In the genomic region with DNA sequence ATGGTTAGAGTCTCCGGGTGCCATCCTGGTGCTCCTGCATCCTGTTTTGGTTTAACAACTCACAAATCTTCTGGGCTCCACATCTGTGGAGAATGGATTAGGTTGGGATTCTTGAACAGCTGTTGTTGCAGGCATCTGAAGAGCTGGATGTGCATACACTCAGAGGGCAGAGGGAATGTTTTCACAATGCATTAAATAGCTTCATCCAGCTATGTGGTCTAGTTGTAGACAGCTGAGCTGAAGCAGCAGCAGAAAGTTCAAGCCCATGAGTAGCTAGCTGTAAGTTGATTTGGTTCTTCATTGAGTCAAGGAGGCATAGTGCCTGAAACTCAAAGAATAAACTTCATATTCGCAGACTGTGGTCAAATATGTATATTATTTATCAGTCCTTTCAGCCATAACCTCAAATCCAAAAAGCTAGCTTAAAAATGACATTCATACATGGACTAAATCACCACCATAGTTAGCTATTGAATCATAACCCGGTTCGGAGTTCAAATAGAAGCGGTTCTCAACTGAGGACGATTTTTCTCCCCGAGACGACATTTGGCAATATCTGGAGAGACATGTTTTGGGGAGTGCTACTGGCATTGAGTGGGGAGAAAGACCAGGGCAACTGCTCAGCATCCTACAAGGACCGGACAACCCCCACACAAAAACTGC, we compare ENCODE assay signal across 8 cellular contexts. TPM values are rescaled to one million over a fixed set of nuclear protein-coding genes. Genes with fewer than 3 reads are reported as not detected.
DNase-seq lines count a peak whose midpoint lies in the region; ATAC-seq and TF ChIP-seq lines count a peak whose summit lies in the region.

No MANE protein-coding gene starts in this region.

- peak overlapping the region; percentile 54; the same call in 1 of the 2 replicates for H3K56ac ChIP-seq in IMR-90 (ENCODE audit: extremely low read depth, insufficient read depth, low read length)

- H3K9ac ChIP-seq in IMR-90 (ENCODE audit: low read depth, low read length) = peak overlapping the region; percentile 25

- H3K27me3 ChIP-seq in BE2C (no peaks in the 10 kb centered on the region), IMR-90 (ENCODE audit: control insufficient read depth, insufficient read depth, low read length) (no peaks in the 10 kb centered on the region), breast epithelium (no peaks in the 10 kb centered on the region)

- H2BK120ac ChIP-seq in IMR-90 (ENCODE audit: low read depth, low read length) = peak overlapping the region; percentile 100

- H3K9me3 ChIP-seq in BE2C = no peaks in the 10 kb centered on the region
- H3K9me3 ChIP-seq in IMR-90 (ENCODE audit: control insufficient read depth, insufficient read depth, low read length) = no peaks in the 10 kb centered on the region
- H3K9me3 ChIP-seq in breast epithelium = no peaks in the 10 kb centered on the region

- no peak for TF ChIP-seq CTCF in BE2C (IDR thresholded peaks at IDR 0.05; ENCODE audit: low read depth, low read length)
- TF ChIP-seq CTCF in IMR-90 (conservative IDR thresholded peaks at IDR 0.05; ENCODE audit: low read depth, low read length) = no peak
- no peak for TF ChIP-seq CTCF in breast epithelium (IDR thresholded peaks at IDR 0.05)
- no peak for TF ChIP-seq CTCF in GM10266 (IDR thresholded peaks at IDR 0.05; ENCODE audit: control insufficient read depth, insufficient read depth, low read depth, missing control alignments)

- H3K4me1 Mint-ChIP-seq in naive B cell = peaks cover 46 to 77% (median 56%) of the 10 kb centered on the region in 3 donors

- peaks cover 11% of the 10 kb centered on the region for H3K9me1 ChIP-seq in IMR-90 (ENCODE audit: insufficient read depth, low read length)

- H2BK5ac ChIP-seq in IMR-90 (ENCODE audit: low read depth, low read length, poor library complexity, severe bottlenecking) = peak overlapping the region; percentile 99

- peaks cover 17 to 50% of the 10 kb centered on the region in 2 experiments; a peak in 3 of 4 replicates for H3K79me1 ChIP-seq in IMR-90 (ENCODE audit: low read depth in 1 of 2, low read length in 2 of 2)

- peak overlapping the region; percentile 99 for H3K4ac ChIP-seq in IMR-90 (ENCODE audit: low read depth, low read length)

- peak overlapping the region; percentile 64 for H3K4me2 ChIP-seq in IMR-90 (ENCODE audit: low read depth, low read length)

- peak overlapping the region; percentile 91 to 99 (median 96) for H3K4me3 Mint-ChIP-seq in naive B cell

- H4K91ac ChIP-seq in IMR-90 (ENCODE audit: insufficient read depth, low read depth, low read length) = peak overlapping the region; percentile 99

- peak overlapping the region; percentile 45 for H3K18ac ChIP-seq in IMR-90 (ENCODE audit: low read depth, low read length)

- peak overlapping the region; percentile 99; the same call in 1 of the 2 replicates for H2BK20ac ChIP-seq in IMR-90 (ENCODE audit: low read depth, low read length)

- intact Hi-C loops in IMR-90 (cut with micrococcal nuclease) = loop anchor here (5.0 kb wide), 2 partner anchors 51 to 66 kb away; no protein-coding TSS in a partner anchor
- intact Hi-C loops in breast epithelium (cut with DNase I; ENCODE audit: low total_unique reads) = no loop called here

- H4K5ac ChIP-seq in IMR-90 (ENCODE audit: low read depth, low read length) = peak overlapping the region; percentile 58

- peak overlapping the region; percentile 96 for H2AFZ ChIP-seq in IMR-90 (replicated peaks; ENCODE audit: low read length, poor library complexity)

- no peak for TF ChIP-seq POLR2A in IMR-90 (IDR thresholded peaks at IDR 0.05; ENCODE audit: low read depth, low read length)
- TF ChIP-seq POLR2A in breast epithelium (IDR thresholded peaks at IDR 0.05) = no peak

- H2AK9ac ChIP-seq in IMR-90 (replicated peaks; ENCODE audit: low read depth, low read length, poor library complexity) = peak overlapping the region; percentile 66

- H3K23ac ChIP-seq in IMR-90 (ENCODE audit: low read depth, low read length) = peak overlapping the region; percentile 61

- dilution Hi-C loops in IMR-90 (cut with HindIII; ENCODE audit: low sequenced_read_pairs, unreplicated experiment) = no loop called here

- no peak for ATAC-seq in IMR-90 (ENCODE audit: low read depth)
- no peak for ATAC-seq in naive B cell (ENCODE audit: low read depth in 2 of 2)

- peak overlapping the region; percentile 55 for H3K4me3 ChIP-seq in BE2C (ENCODE audit: low read depth, low read length)
- peak overlapping the region; percentile 64 for H3K4me3 ChIP-seq in IMR-90 (ENCODE audit: insufficient read depth, low read depth, low read length)
- H3K4me3 ChIP-seq in breast epithelium = peak overlapping the region; percentile 96 to 99 (median 99)

- DNase-seq in BE2C (no peak), IMR-90 (peak; percentile 50), breast epithelium (ENCODE audit: low spot score in 2 of 2) (no peak), naive B cell (no peak), nucleus accumbens (lab: John Stamatoyannopoulos, UW) (no peak), NCI-H1694 (lab: John Stamatoyannopoulos, UW) (no peak), GM10266 (ENCODE audit: extremely low spot score) (no peak), NCI-H2107 (lab: John Stamatoyannopoulos, UW) (no peak)

- H3K4me1 ChIP-seq in BE2C (no peaks in the 10 kb centered on the region), IMR-90 (ENCODE audit: control insufficient read depth, insufficient read depth, low read length) (peaks cover 14% of the 10 kb centered on the region), breast epithelium (peaks cover 0 to 14% of the 10 kb centered on the region in 2 donors)

- CTCF ChIA-PET in IMR-90 (lab: Yijun Ruan, JAX) = no interaction called here

- WGBS in IMR-90 (ENCODE audit: extremely low coverage in 2 of 2, insufficient read length in 1 of 2), 2 experiments = no CpG with 5 or more reads among the region's 9 CpGs

- no peaks in the 10 kb centered on the region for H3K9me3 Mint-ChIP-seq in naive B cell

- H4K8ac ChIP-seq in IMR-90 (ENCODE audit: low read depth in 2 of 2, low read length in 2 of 2) = peak overlapping the region; percentile 44 to 93

- peaks cover 36% of the 10 kb centered on the region for H4K20me1 ChIP-seq in IMR-90 (ENCODE audit: insufficient read depth, low read length)

- H3K36me3 Mint-ChIP-seq in naive B cell = peaks cover 0 to 5% of the 10 kb centered on the region in 2 donors

- peak overlapping the region; percentile 53 for H3K14ac ChIP-seq in IMR-90 (replicated peaks; ENCODE audit: low read depth, low read length)

- peak overlapping the region; percentile 99 for H3K27ac ChIP-seq in IMR-90 (ENCODE audit: insufficient read depth, low read length)
- peak overlapping the region; percentile 86 to 91 for H3K27ac ChIP-seq in breast epithelium

- TF ChIP-seq RAD21 in IMR-90 (IDR thresholded peaks at IDR 0.05; ENCODE audit: low read length) = no peak

- peak overlapping the region; percentile 54; the same call in 1 of the 2 replicates for H2AK5ac ChIP-seq in IMR-90 (ENCODE audit: low read depth, low read length)

- in situ Hi-C loops in IMR-90 (cut with MboI; ENCODE audit: low sequenced_read_pairs) = no loop called here

- H3K27me3 Mint-ChIP-seq in naive B cell = no peaks in the 10 kb centered on the region

- H3K36me3 ChIP-seq in BE2C = no peaks in the 10 kb centered on the region
- peaks cover 6% of the 10 kb centered on the region for H3K36me3 ChIP-seq in IMR-90 (ENCODE audit: control insufficient read depth, insufficient read depth, low read length)
- H3K36me3 ChIP-seq in breast epithelium = no peaks in the 10 kb centered on the region

- peak overlapping the region; percentile 94; the same call in 2 of the 3 replicates for H2BK15ac ChIP-seq in IMR-90 (ENCODE audit: low read depth, low read length)

- POLR2A ChIA-PET in IMR-90 (lab: Charles Lee; ENCODE audit: unreplicated experiment) = no interaction called here

- peak overlapping the region; percentile 98 to 100 (median 99) for H3K27ac Mint-ChIP-seq in naive B cell

- BruUV-seq in IMR-90 (replicated peaks; lab: Mats Ljungman, UMichigan) = no TSS peak

TF ChIP-seq in IMR-90, 13 proteins besides CTCF, POLR2A, EP300 and RAD21 (continues in another document):
- TF ChIP-seq RFX5 (IDR thresholded peaks at IDR 0.05; ENCODE audit: low read depth, low read length) (no peak), FOS (IDR thresholded peaks at IDR 0.05; ENCODE audit: low read depth, low read length) (no peak), MAZ (IDR thresholded peaks at IDR 0.05; ENCODE audit: borderline replicate concordance, low read depth, low read length) (no peak), CEBPB (IDR thresholded peaks at IDR 0.05; ENCODE audit: low read depth, low read length) (no peak), NFE2L2 (IDR thresholded peaks at IDR 0.05; ENCODE audit: low read depth, low read length) (no peak), BHLHE40 (IDR thresholded peaks at IDR 0.05; ENCODE audit: low read depth, low read length) (no peak)

RNA-seq across cellular contexts. Expression of a gene that starts 0.9 kb away (rescaled TPM):
- polyA plus RNA-seq in BE2C (2012; ENCODE audit: insufficient read depth, insufficient read length, low read depth) = 10.9 TPM
- total RNA-seq in IMR-90 (2012; rRNA removed) (364 and 449 TPM in 2 replicates), breast epithelium (100 to 1,000 TPM in 1 of 3 donors, 10 to 100 TPM in 2; 66.4 to 172 (median 88.2) TPM)
- polyA plus RNA-seq in IMR-90 (2012; rRNA removed) (299 and 308 TPM in 2 replicates), naive B cell (ENCODE audit: low read depth in 6 of 6) (10 to 100 TPM; 65.4 to 95.4 (median 78.7) TPM)
- 51.0 and 243 TPM in 2 replicates for polyA plus RNA-seq in IMR-90 (2012; cell fraction: cytosol; rRNA removed)
- polyA plus RNA-seq in IMR-90 (2012; cell fraction: nucleus; rRNA removed; ENCODE audit: low replicate concordance) = 516 and 695 TPM in 2 replicates

RNA-seq across cellular contexts. Expression of a gene that starts 2.2 kb away (rescaled TPM):
- 19.4 TPM for polyA plus RNA-seq in BE2C (2012; ENCODE audit: insufficient read depth, insufficient read length, low read depth)
- total RNA-seq in IMR-90 (2012; rRNA removed) (60.5 and 71.9 TPM in 2 replicates), breast epithelium (10 to 100 TPM; 41.3 to 53.1 (median 42.6) TPM)
- polyA plus RNA-seq in IMR-90 (2012; rRNA removed) (43.0 and 48.0 TPM in 2 replicates), naive B cell (ENCODE audit: low read depth in 6 of 6) (100 to 1,000 TPM in 4 of 6 donors, 10 to 100 TPM in 2; 95.1 to 129 (median 101) TPM)
- 20.8 and 21.1 TPM in 2 replicates for polyA plus RNA-seq in IMR-90 (2012; cell fraction: cytosol; rRNA removed)
- polyA plus RNA-seq in IMR-90 (2012; cell fraction: nucleus; rRNA removed; ENCODE audit: low replicate concordance) = 42.7 and 138 TPM in 2 replicates

RNA-seq across cellular contexts. Expression of a gene that starts 50.0 kb away (rescaled TPM):
- 24.5 TPM for polyA plus RNA-seq in BE2C (2012; ENCODE audit: insufficient read depth, insufficient read length, low read depth)
- 5.0 and 6.7 TPM in 2 replicates for total RNA-seq in IMR-90 (2012; rRNA removed)
- 6.2 and 7.1 TPM in 2 replicates for polyA plus RNA-seq in IMR-90 (2012; rRNA removed)
- polyA plus RNA-seq in IMR-90 (2012; cell fraction: cytosol; rRNA removed) = 5.0 and 10.8 TPM in 2 replicates
- polyA plus RNA-seq in IMR-90 (2012; cell fraction: nucleus; rRNA removed; ENCODE audit: low replicate concordance) = 8.1 and 15.5 TPM in 2 replicates
- 10 to 100 TPM; 16.0 to 19.3 (median 18.1) TPM for total RNA-seq in breast epithelium
- 10 to 100 TPM; 10.6 to 19.8 (median 16.7) TPM for polyA plus RNA-seq in naive B cell (ENCODE audit: low read depth in 6 of 6)
